In the genomic region with DNA sequence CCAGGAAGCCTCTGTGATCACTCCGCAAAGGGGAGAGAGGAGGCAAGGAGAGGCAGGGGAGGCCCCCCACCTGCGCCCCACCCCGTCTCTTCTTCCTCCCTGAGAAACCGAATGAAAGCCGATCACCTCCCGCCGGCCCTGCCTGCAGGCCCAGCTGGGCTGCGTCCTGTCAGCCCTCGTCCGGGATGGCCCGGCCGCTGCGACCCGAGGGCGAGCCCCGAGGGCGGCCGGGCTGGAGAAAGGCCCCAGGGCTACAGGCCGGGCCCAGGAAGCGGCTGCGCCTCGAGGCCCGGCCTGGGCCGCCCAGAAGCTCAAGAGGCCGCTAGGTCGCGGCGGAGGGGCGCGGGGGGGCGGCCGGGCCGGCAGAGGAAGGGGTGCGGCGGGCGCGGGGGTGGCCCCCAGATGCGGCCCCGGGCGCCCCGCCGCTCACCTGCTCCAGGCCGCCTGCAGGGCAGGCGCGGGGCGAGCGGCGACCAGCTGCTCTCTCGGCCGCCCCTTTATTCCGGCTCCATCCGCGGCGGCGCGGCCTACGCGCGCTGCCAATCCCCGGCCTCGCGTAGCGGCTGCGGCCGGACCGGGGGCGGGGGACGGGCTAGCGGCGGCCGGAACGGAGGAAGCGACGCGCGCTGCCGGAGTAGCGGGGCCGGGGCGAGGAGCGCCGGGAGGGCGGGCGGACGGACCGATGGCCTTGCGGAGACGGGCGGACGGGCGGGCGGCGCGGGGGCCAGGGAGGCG, we compare ENCODE assay signal across 8 cellular contexts. TPM values are rescaled to one million over a fixed set of nuclear protein-coding genes. Genes with fewer than 3 reads are reported as not detected.
DNase-seq lines count a peak whose midpoint lies in the region; ATAC-seq and TF ChIP-seq lines count a peak whose summit lies in the region.

TSS of gene ZNF319 (minus strand) at position 702 of the 735 bp plus-strand sequence. CDS start 2,407 bp downstream, outside the sequence.

- peak; percentile 21 for ATAC-seq in GM19328 (IDR thresholded peaks at IDR 0.05; ENCODE audit: unreplicated experiment)
- ATAC-seq in HG03432 (IDR thresholded peaks at IDR 0.05; ENCODE audit: unreplicated experiment) = peak; percentile 25

- peak within 1 kb of the TSS; percentile 81 for H3K4ac ChIP-seq in trophoblast cell (ENCODE audit: low read depth, low read length)

- H3K27ac ChIP-seq in BLaER1 = peak within 1 kb of the TSS; percentile 84
- H3K27ac ChIP-seq in trophoblast cell (ENCODE audit: low read depth, low read length) = peak within 1 kb of the TSS; percentile 65

- H3K79me1 ChIP-seq in trophoblast cell (ENCODE audit: low read length) = peaks cover 8% of the 10 kb centered on the region

- peaks cover 8% of the 10 kb centered on the region for H3K27me3 Mint-ChIP-seq in glutamatergic neuron (ENCODE audit: unreplicated experiment)

- H3K9ac ChIP-seq in BLaER1 (peak within 1 kb of the TSS; percentile 86), trophoblast cell (ENCODE audit: low read length) (peak within 1 kb of the TSS; percentile 88)

- H3K27me3 ChIP-seq in BLaER1 = no peaks in the 10 kb centered on the region
- H3K27me3 ChIP-seq in trophoblast cell (ENCODE audit: insufficient read depth, low read length) = no peaks in the 10 kb centered on the region

- H3K9me3 ChIP-seq in BLaER1 (no peaks in the 10 kb centered on the region), trophoblast cell (ENCODE audit: insufficient read depth, low read depth, low read length) (no peaks in the 10 kb centered on the region)

- peak; percentile 68 for DNase-seq in activated CD8-positive, alpha-beta memory T cell treated with anti-CD3 and anti-CD28 coated beads, Interleukin-2, amount 50 U/mL, for 48 hours
- DNase-seq in glutamatergic neuron = peak; percentile 45
- peak; percentile 14 to 61 for DNase-seq in trophoblast cell
- no peak for DNase-seq in KG1 (lab: John Stamatoyannopoulos, UW)
- no peak for DNase-seq in A172 (ENCODE audit: low spot score)

- WGBS in trophoblast cell (ENCODE audit: extremely low coverage, insufficient coverage, insufficient read length) = no CpG with 5 or more reads among the region's 95 CpGs

- H3K4me1 Mint-ChIP-seq in glutamatergic neuron (ENCODE audit: low read depth, unreplicated experiment) = peaks cover 17% of the 10 kb centered on the region

- H3K36me3 ChIP-seq in BLaER1 = peaks cover 52% of the 10 kb centered on the region
- H3K36me3 ChIP-seq in trophoblast cell (ENCODE audit: control insufficient read depth in 1 of 2, insufficient read depth in 2 of 2, low read length in 2 of 2) = peaks cover 27 to 41% of the 10 kb centered on the region in 2 experiments

- H3K4me2 ChIP-seq in BLaER1 = peak within 1 kb of the TSS; percentile 100
- H3K4me2 ChIP-seq in trophoblast cell (ENCODE audit: low read length) = peak within 1 kb of the TSS; percentile 100

- H2BK5ac ChIP-seq in trophoblast cell (ENCODE audit: low read depth, low read length, poor library complexity) = peak within 1 kb of the TSS; percentile 50

- peak within 1 kb of the TSS; percentile 93 for H4K12ac ChIP-seq in trophoblast cell (ENCODE audit: low read depth, low read length)

- H3K79me2 ChIP-seq in trophoblast cell (ENCODE audit: control insufficient read depth, insufficient read depth, low read length, poor library complexity) = peaks cover 4% of the 10 kb centered on the region

- H3K4me1 ChIP-seq in BLaER1 (peaks cover 56% of the 10 kb centered on the region), trophoblast cell (ENCODE audit: control insufficient read depth in 1 of 2, insufficient read depth in 2 of 2, low read length in 2 of 2) (peaks cover 11 to 21% of the 10 kb centered on the region in 2 experiments)

- H3K4me3 ChIP-seq in BLaER1 (peak within 1 kb of the TSS; percentile 75), trophoblast cell (ENCODE audit: low read depth, low read length) (peak within 1 kb of the TSS; percentile 89)

- TF ChIP-seq CTCF in glutamatergic neuron (IDR thresholded peaks at IDR 0.05; ENCODE audit: partially characterized antibody, unreplicated experiment) = no peak

- H3K9me3 Mint-ChIP-seq in glutamatergic neuron (ENCODE audit: unreplicated experiment) = peaks cover 11% of the 10 kb centered on the region

- H4K8ac ChIP-seq in trophoblast cell (ENCODE audit: low read depth, low read length) = peak within 1 kb of the TSS; percentile 98

- peak within 1 kb of the TSS; percentile 94 for H3K18ac ChIP-seq in trophoblast cell (ENCODE audit: low read length)

- H2BK12ac ChIP-seq in trophoblast cell (ENCODE audit: low read length) = no peak within 1 kb of the TSS

- peak within 1 kb of the TSS; percentile 76 for H4K91ac ChIP-seq in trophoblast cell (ENCODE audit: low read depth, low read length)

- peak within 1 kb of the TSS; percentile 94 for H3K14ac ChIP-seq in trophoblast cell (ENCODE audit: low read length)

- peak within 1 kb of the TSS; percentile 61 for H2BK120ac ChIP-seq in trophoblast cell (ENCODE audit: insufficient read depth, low read length, poor library complexity)

- peak within 1 kb of the TSS; percentile 92 for H3K4me3 Mint-ChIP-seq in glutamatergic neuron (ENCODE audit: unreplicated experiment)

- no peak within 1 kb of the TSS for H3K23ac ChIP-seq in trophoblast cell (ENCODE audit: low read length)

- H3K27ac Mint-ChIP-seq in glutamatergic neuron (ENCODE audit: unreplicated experiment) = peak within 1 kb of the TSS; percentile 89

- no peaks in the 10 kb centered on the region for H3K36me3 Mint-ChIP-seq in glutamatergic neuron (ENCODE audit: unreplicated experiment)

- H2AK5ac ChIP-seq in trophoblast cell (ENCODE audit: low read length) = peak within 1 kb of the TSS; percentile 6

- peaks cover 53% of the 10 kb centered on the region for H4K20me1 ChIP-seq in BLaER1

- H2AFZ ChIP-seq in trophoblast cell (ENCODE audit: insufficient read depth, low read length, poor library complexity) = peak within 1 kb of the TSS; percentile 99

RNA-seq across cellular contexts. Expression of gene ZNF319, which starts in this region (rescaled TPM):
- total RNA-seq in glutamatergic neuron (ENCODE audit: unreplicated experiment) = 13.9 TPM
- 5.7 and 6.8 TPM in 2 replicates for polyA plus RNA-seq in trophoblast cell (2013)
- total RNA-seq in A172 (2014; rRNA removed; shearing (Covaris generic)) = 4.0 and 5.1 TPM in 2 replicates

Comparison
In these comparisons a context has a peak if more than half of its experiments do, and no peak if none do; other contexts are left out.
1. DNase-seq: peak in activated CD8-positive, alpha-beta memory T cell treated with anti-CD3 and anti-CD28 coated beads, Interleukin-2, amount 50 U/mL, for 48 hours (single experiment), glutamatergic neuron (single experiment) and trophoblast cell (2 of 2); none in KG1 (single experiment) and A172 (single experiment).